ENCODE assay signal across 9 cellular contexts in the genomic region with DNA sequence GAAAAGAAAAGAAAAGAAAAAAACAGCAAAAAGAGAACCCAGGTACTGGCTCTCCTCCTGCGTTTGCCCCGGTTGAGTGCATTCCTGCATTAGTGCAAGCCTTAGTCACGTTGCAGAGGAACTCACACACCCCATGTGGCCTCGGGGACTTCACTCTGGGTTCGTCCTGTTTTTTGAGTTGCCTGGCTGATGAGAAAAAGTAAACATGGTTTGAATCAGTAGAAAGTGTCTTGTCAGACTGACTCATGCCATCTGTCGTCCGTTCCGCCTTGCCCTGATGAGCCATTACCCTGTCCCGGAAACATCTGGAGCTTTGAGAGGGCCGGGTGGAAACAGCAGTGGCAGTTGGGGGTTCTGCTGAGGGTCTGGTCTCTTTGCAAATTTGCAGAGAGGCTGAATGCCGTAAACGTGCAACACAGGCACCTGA. TPM values are rescaled to one million over a fixed set of nuclear protein-coding genes. Genes with fewer than 3 reads are reported as not detected.
A peak's percentile ranks its signal among the peaks of the same experiment; 100 is the strongest.
DNase-seq lines count a peak whose midpoint lies in the region; ATAC-seq and TF ChIP-seq lines count a peak whose summit lies in the region.
"Had no signal": no experiment of that assay in that cellular context is flagged by ENCODE, and none has a peak within 500 bp of the region (broad histone marks: within the 10 kb centered on the region; RNA-seq: fewer than 3 reads in every experiment).

No MANE protein-coding gene starts in this region.

- H3K36me3 ChIP-seq in BLaER1 treated with 17β-estradiol and CSF1 and Interleukin-3, amounts not matched to agents 10 nM and 100 nM, result peaks cover 16 to 39% (median 27%) of the 10 kb centered on the region in 11 experiments; a peak in 19 of 22 replicates
- peaks cover 0 to 2% of the 10 kb centered on the region in 2 donors for H3K36me3 ChIP-seq in psoas muscle (ENCODE audit: insufficient read depth in 1 of 2, low read depth in 1 of 2)
- H3K36me3 ChIP-seq in uterus, result no peaks in the 10 kb centered on the region

- H4K20me1 ChIP-seq in BLaER1 treated with 17β-estradiol and CSF1 and Interleukin-3, amounts not matched to agents 10 nM and 100 nM, result peaks cover 12 to 98% (median 36%) of the 10 kb centered on the region in 11 experiments; a peak in 17 of 22 replicates

- peak overlapping the region; percentile 14 to 59 (median 43); a peak in 17 of 20 replicates for H3K4me3 ChIP-seq in BLaER1 treated with 17β-estradiol and CSF1 and Interleukin-3, amounts not matched to agents 10 nM and 100 nM
- H3K4me3 ChIP-seq in fibroblast of villous mesenchyme (ENCODE audit: low read depth, low read length) (no peak overlapping the region), psoas muscle (no peak overlapping the region), uterus (no peak overlapping the region)

- peak overlapping the region; percentile 79 to 95 (median 91); a peak in 21 of 22 replicates for H3K27ac ChIP-seq in BLaER1 treated with 17β-estradiol and CSF1 and Interleukin-3, amounts not matched to agents 10 nM and 100 nM
- no peak overlapping the region for H3K27ac ChIP-seq in psoas muscle
- no peak overlapping the region for H3K27ac ChIP-seq in uterus

- DNase-seq in HPDE6-E6E7 (ENCODE audit: extremely low spot score) (peak; percentile 53), activated T-cell treated with anti-CD3 and anti-CD28 coated beads for 1 hour (ENCODE audit: low read depth) (peak; percentile 26), fibroblast of villous mesenchyme (ENCODE audit: low read depth) (peak; percentile 91), psoas muscle (peak; percentile 65 to 80), uterus (no peak), cortex of kidney (lab: John Stamatoyannopoulos, UW) (no peak)

- no peak for TF ChIP-seq POLR2A in uterus (IDR thresholded peaks at IDR 0.05)

- peaks cover 94 to 98% (median 96%) of the 10 kb centered on the region in 10 experiments for H3K4me1 ChIP-seq in BLaER1 treated with 17β-estradiol and CSF1 and Interleukin-3, amounts not matched to agents 10 nM and 100 nM
- H3K4me1 ChIP-seq in psoas muscle, result peaks cover 65% of the 10 kb centered on the region
- H3K4me1 ChIP-seq in uterus, result peaks cover 0 to 21% of the 10 kb centered on the region in 2 donors

- peak overlapping the region; percentile 66 to 80 (median 76); a peak in 21 of 22 replicates for H3K9ac ChIP-seq in BLaER1 treated with 17β-estradiol and CSF1 and Interleukin-3, amounts not matched to agents 10 nM and 100 nM

- peak; percentile 86 for ATAC-seq in GM21367 (IDR thresholded peaks at IDR 0.05; ENCODE audit: unreplicated experiment)
- ATAC-seq in psoas muscle, result peak; percentile 36 to 72 (median 64)

- intact Hi-C loops in psoas muscle (cut with DNase I), result no loop called here
- intact Hi-C loops in uterus (cut with DNase I; ENCODE audit: low total_unique reads), result no loop called here

- no peaks in the 10 kb centered on the region for H3K27me3 ChIP-seq in BLaER1 treated with 17β-estradiol and CSF1 and Interleukin-3, amounts not matched to agents 10 nM and 100 nM
- H3K27me3 ChIP-seq in psoas muscle (ENCODE audit: insufficient read depth in 3 of 3, low read length in 2 of 3) (no peaks in the 10 kb centered on the region), uterus (no peaks in the 10 kb centered on the region)

- H3K9me3 ChIP-seq in BLaER1 treated with 17β-estradiol and CSF1 and Interleukin-3, amounts not matched to agents 10 nM and 100 nM (replicated peaks in 1 of 11), result no peaks in the 10 kb centered on the region
- no peaks in the 10 kb centered on the region for H3K9me3 ChIP-seq in psoas muscle
- no peaks in the 10 kb centered on the region for H3K9me3 ChIP-seq in uterus

- peak overlapping the region; percentile 84 to 99 (median 91) for H3K4me2 ChIP-seq in BLaER1 treated with 17β-estradiol and CSF1 and Interleukin-3, amounts not matched to agents 10 nM and 100 nM

- 15 to 32% (median 22%) methylated on average over 12 of the region's 12 CpGs for WGBS in psoas muscle, 3 donors

- TF ChIP-seq CTCF in fibroblast of villous mesenchyme (IDR thresholded peaks at IDR 0.05; ENCODE audit: insufficient read depth, low read depth, low read length) (no peak), psoas muscle (IDR thresholded peaks at IDR 0.05) (no peak), uterus (IDR thresholded peaks at IDR 0.05) (no peak)

RNA-seq across cellular contexts. Expression of a gene that starts 16.3 kb away (rescaled TPM):
- 268 and 386 TPM in 2 replicates for total RNA-seq in fibroblast of villous mesenchyme
- 100 to 1,000 TPM; 122 to 128 (median 126) TPM for total RNA-seq in psoas muscle
- polyA plus RNA-seq in psoas muscle, result 100 to 1,000 TPM; 118 to 239 (median 196) TPM
- 100 to 1,000 TPM in 3 of 4 donors, 10 to 100 TPM in 1; 81.9 to 329 (median 202) TPM for total RNA-seq in uterus

RNA-seq across cellular contexts. Expression of a gene that starts 44.5 kb away (rescaled TPM):
- total RNA-seq in fibroblast of villous mesenchyme (0.97 and 4.7 TPM in 2 replicates), psoas muscle (1 to 10 TPM in 1 of 4 donors, under 1 TPM in 3; 0.29 to 3.5 (median 0.66) TPM), uterus (under 1 TPM in 1 of 4 donors, not detected in 3; 0.76 TPM)
- polyA plus RNA-seq in psoas muscle, result under 1 TPM; 0.46 to 0.87 (median 0.52) TPM
- total RNA-seq: SK-MEL-5 had no signal

Comparison
In these comparisons a context has a peak if more than half of its experiments do, and no peak if none do; other contexts are left out.
1. H3K27ac ChIP-seq: peak in BLaER1 treated with 17β-estradiol and CSF1 and Interleukin-3, amounts not matched to agents 10 nM and 100 nM (11 of 11); none in psoas muscle (single experiment) and uterus (0 of 2).
2. H3K4me3 ChIP-seq: peak in BLaER1 treated with 17β-estradiol and CSF1 and Interleukin-3, amounts not matched to agents 10 nM and 100 nM (10 of 10); none in fibroblast of villous mesenchyme (single experiment), psoas muscle (single experiment) and uterus (0 of 2).
3. DNase-seq: peak in HPDE6-E6E7 (single experiment), activated T-cell treated with anti-CD3 and anti-CD28 coated beads for 1 hour (single experiment), fibroblast of villous mesenchyme (single experiment) and psoas muscle (2 of 2); none in uterus (0 of 2) and cortex of kidney (single experiment).